ENCODE assay signal across 10 cellular contexts in genomic region chr17:18698473-18699103, GRCh38. TPM values are rescaled to one million over a fixed set of nuclear protein-coding genes. Genes with fewer than 3 reads are reported as not detected.
A peak's percentile ranks its signal among the peaks of the same experiment; 100 is the strongest.
DNase-seq lines count a peak whose midpoint lies in the region; ATAC-seq and TF ChIP-seq lines count a peak whose summit lies in the region.
"Not testable (repeated sequence)": the region's sequence is repeated elsewhere in the genome, so short reads cannot be mapped to it uniquely, and the experiment has no call there.
"Had no signal": no experiment of that assay in that cellular context is flagged by ENCODE, and none has a peak within 500 bp of the region (broad histone marks: within the 10 kb centered on the region; RNA-seq: fewer than 3 reads in every experiment).

No MANE protein-coding gene starts in this region.

- peak overlapping the region; percentile 78 for H3K27ac Mint-ChIP-seq in activated T-helper 17 cell treated with anti-CD3 and anti-CD28 coated beads, Interleukin-2, amount 50 U/mL, for 72 hours

- peak overlapping the region; percentile 98 for H2AFZ ChIP-seq in OCI-LY7 (ENCODE audit: low read length)

- H3K9me3 Mint-ChIP-seq in activated T-helper 17 cell treated with anti-CD3 and anti-CD28 coated beads, Interleukin-2, amount 50 U/mL, for 72 hours, result not testable (repeated sequence)

- not testable (repeated sequence) for H3K27ac ChIP-seq in OCI-LY7 (ENCODE audit: low read depth, low read length, poor library complexity, severe bottlenecking); sigmoid colon; aorta (ENCODE audit: low read depth in 1 of 2, low read length in 2 of 2)
- H3K27ac ChIP-seq in dorsolateral prefrontal cortex (peak overlapping the region in 41 of 59 donors; percentile 13 to 87 (median 69)), right atrium auricular region (peak overlapping the region; percentile 50 to 53)

- not testable (repeated sequence) for H3K36me3 ChIP-seq in OCI-LY7 (ENCODE audit: insufficient read depth, low read length); right atrium auricular region; mucosa of descending colon (ENCODE audit: low read depth); sigmoid colon; aorta (ENCODE audit: control insufficient read depth in 1 of 2, insufficient read depth in 2 of 2, low read length in 1 of 2)

- not testable (repeated sequence) for H3K4me1 Mint-ChIP-seq in activated T-helper 17 cell treated with anti-CD3 and anti-CD28 coated beads, Interleukin-2, amount 50 U/mL, for 72 hours

- ATAC-seq in activated T-helper 17 cell treated with anti-CD3 and anti-CD28 coated beads, Interleukin-2, amount 50 U/mL, for 72 hours (replicated peaks); aorta (ENCODE audit: low FRiP score): not testable (repeated sequence)
- ATAC-seq in mucosa of descending colon, result peak; percentile 13

- not testable (repeated sequence) for H3K4me1 ChIP-seq in OCI-LY7 (ENCODE audit: insufficient read depth, low read length, poor library complexity, severe bottlenecking); right atrium auricular region; mucosa of descending colon (ENCODE audit: low read depth); sigmoid colon; aorta (ENCODE audit: control insufficient read depth in 1 of 2, insufficient read depth in 2 of 2, low read length in 2 of 2)

- H3K27me3 Mint-ChIP-seq in activated T-helper 17 cell treated with anti-CD3 and anti-CD28 coated beads, Interleukin-2, amount 50 U/mL, for 72 hours, result not testable (repeated sequence)

- H3K4me2 ChIP-seq in OCI-LY7 (ENCODE audit: low read length), result peak overlapping the region; percentile 83

- intact Hi-C loops in OCI-LY7 (cut with micrococcal nuclease; ENCODE audit: unreplicated experiment); dorsolateral prefrontal cortex (cut with DNase I); mucosa of descending colon (cut with DNase I, micrococcal nuclease); sigmoid colon (cut with DNase I); aorta (cut with DNase I): not testable (repeated sequence)

- CTCF ChIA-PET in OCI-LY7 (lab: Charles Lee; ENCODE audit: unreplicated experiment), result not testable (repeated sequence)

- DNase-seq in GM12864 (ENCODE audit: low read depth); OCI-LY7 (ENCODE audit: low spot score); dorsolateral prefrontal cortex; right atrium auricular region (ENCODE audit: low spot score); mucosa of descending colon; sigmoid colon; aorta: not testable (repeated sequence)

- POLR2A ChIA-PET in OCI-LY7 (lab: Charles Lee), result not testable (repeated sequence)

- not testable (repeated sequence) for H3K36me3 Mint-ChIP-seq in activated T-helper 17 cell treated with anti-CD3 and anti-CD28 coated beads, Interleukin-2, amount 50 U/mL, for 72 hours (ENCODE audit: low read depth)

- not testable (repeated sequence) for TF ChIP-seq CTCF in GM12864 (IDR thresholded peaks at IDR 0.05; ENCODE audit: low read depth, low read length, missing control alignments); OCI-LY7 (conservative IDR thresholded peaks at IDR 0.05; ENCODE audit: low read length); dorsolateral prefrontal cortex (IDR thresholded peaks at IDR 0.05 in 54 of 56, conservative IDR thresholded peaks at IDR 0.05 in 2 of 56; ENCODE audit: low read depth in 1 of 56, partially characterized antibody in 56 of 56); right atrium auricular region (IDR thresholded peaks at IDR 0.05); mucosa of descending colon (IDR thresholded peaks at IDR 0.05); sigmoid colon (IDR thresholded peaks at IDR 0.05)

- H3K9me2 ChIP-seq in OCI-LY7 (ENCODE audit: insufficient read depth, low read length), result not testable (repeated sequence)

- WGBS in sigmoid colon, 2 donors, result 38 to 57% methylated on average over 8 of the region's 8 CpGs
- WGBS in aorta, 2 donors, result 55 to 56% methylated on average over 8 of the region's 8 CpGs

- not testable (repeated sequence) for H3K27me3 ChIP-seq in dorsolateral prefrontal cortex; right atrium auricular region; sigmoid colon; aorta (ENCODE audit: control insufficient read depth in 1 of 2, insufficient read depth in 2 of 2, low read length in 1 of 2)

- not testable (repeated sequence) for TF ChIP-seq POLR2A in sigmoid colon (IDR thresholded peaks at IDR 0.05)

- H3K4me3 ChIP-seq in GM12864 (ENCODE audit: low read depth, low read length) (peak overlapping the region; percentile 62), OCI-LY7 (ENCODE audit: low read depth, low read length, poor library complexity, severe bottlenecking) (peak overlapping the region; percentile 73), dorsolateral prefrontal cortex (peak overlapping the region; percentile 30 to 85 (median 68)), right atrium auricular region (peak overlapping the region; percentile 42 to 55), sigmoid colon (peak overlapping the region in 3 of 4 donors; percentile 40 to 60 (median 53)), aorta (ENCODE audit: low read length in 2 of 2) (peak overlapping the region; percentile 45 to 71)
- H3K4me3 ChIP-seq in mucosa of descending colon, result not testable (repeated sequence)

- not testable (repeated sequence) for TF ChIP-seq EP300 in sigmoid colon (IDR thresholded peaks at IDR 0.05)

- not testable (repeated sequence) for H3K79me2 ChIP-seq in OCI-LY7 (ENCODE audit: insufficient read depth, low read depth, low read length)

- not testable (repeated sequence) for H4K20me1 ChIP-seq in OCI-LY7 (ENCODE audit: insufficient read depth, low read length)

- not testable (repeated sequence) for H3K9me3 ChIP-seq in OCI-LY7 (ENCODE audit: low read length); right atrium auricular region; mucosa of descending colon; sigmoid colon; aorta (ENCODE audit: control insufficient read depth, low read length)

- H3K4me3 Mint-ChIP-seq in activated T-helper 17 cell treated with anti-CD3 and anti-CD28 coated beads, Interleukin-2, amount 50 U/mL, for 72 hours, result peak overlapping the region; percentile 89

- BruUV-seq in OCI-LY7 (replicated peaks; lab: Mats Ljungman, UMichigan), result not testable (repeated sequence)

RNA-seq across cellular contexts. Expression of gene FOXO3B, which starts 16.5 kb away (rescaled TPM):
- total RNA-seq in OCI-LY7 (2014; rRNA removed; shearing (Covaris generic)), result 0.70 and 1.7 TPM in 2 replicates
- total RNA-seq in OCI-LY7 (2022) (0.98 and 1.2 TPM in 2 replicates), dorsolateral prefrontal cortex (10 to 100 TPM in 2 of 120 experiments, 1 to 10 TPM in 118; 2.6 to 10.7 (median 5.3) TPM), right atrium auricular region (1 to 10 TPM; 4.7 to 8.5 TPM), mucosa of descending colon (1 to 10 TPM; 1.9 to 5.0 (median 2.0) TPM), sigmoid colon (10 to 100 TPM in 1 of 4 donors, 1 to 10 TPM in 3; 5.7 to 10.2 (median 7.8) TPM), aorta (1 to 10 TPM; 3.5 to 5.2 TPM)
- total RNA-seq in activated T-helper 17 cell treated with anti-CD3 and anti-CD28 coated beads, Interleukin-2, amount 50 U/mL, for 72 hours, result 1 to 10 TPM; 4.4 to 7.7 TPM
- polyA plus RNA-seq in sigmoid colon (1 to 10 TPM in 1 of 3 donors, not detected in 2; 1.7 TPM), aorta (under 1 TPM in 1 of 2 donors, not detected in 1; 0.95 TPM)

RNA-seq across cellular contexts. Expression of gene FBXW10, which starts 45.3 kb away (rescaled TPM):
- not detected in 2 replicates for total RNA-seq in OCI-LY7 (2014; rRNA removed; shearing (Covaris generic))
- not detected in 2 replicates for total RNA-seq in OCI-LY7 (2022)
- under 1 TPM in 1 of 2 donors, not detected in 1; 0.78 TPM for total RNA-seq in activated T-helper 17 cell treated with anti-CD3 and anti-CD28 coated beads, Interleukin-2, amount 50 U/mL, for 72 hours
- 10 to 100 TPM in 1 of 120 experiments, 1 to 10 TPM in 1, under 1 TPM in 96, not detected in 22; 0.14 to 10.5 (median 0.34) TPM for total RNA-seq in dorsolateral prefrontal cortex
- not detected for total RNA-seq in right atrium auricular region
- not detected for total RNA-seq in mucosa of descending colon
- total RNA-seq in sigmoid colon, result under 1 TPM in 2 of 4 donors, not detected in 2; 0.28 to 0.33 TPM
- polyA plus RNA-seq in sigmoid colon, result under 1 TPM in 1 of 3 donors, not detected in 2; 0.03 TPM
- total RNA-seq in aorta, result under 1 TPM in 1 of 2 donors, not detected in 1; 0.12 TPM
- under 1 TPM in 1 of 2 donors, not detected in 1; 0.31 TPM for polyA plus RNA-seq in aorta

RNA-seq across cellular contexts. Expression of gene TBC1D28, which starts 54.4 kb away (rescaled TPM):
- 0.05 TPM in 1 of 2 replicates, not detected in the other for total RNA-seq in OCI-LY7 (2014; rRNA removed; shearing (Covaris generic))
- total RNA-seq in OCI-LY7 (2022) (not detected in 2 replicates), dorsolateral prefrontal cortex (1 to 10 TPM in 22 of 120 experiments, under 1 TPM in 35, not detected in 63; 0.14 to 3.4 (median 0.73) TPM), right atrium auricular region (not detected), mucosa of descending colon (not detected), sigmoid colon (under 1 TPM in 1 of 4 donors, not detected in 3; 0.27 TPM), aorta (not detected)
- not detected for total RNA-seq in activated T-helper 17 cell treated with anti-CD3 and anti-CD28 coated beads, Interleukin-2, amount 50 U/mL, for 72 hours
- polyA plus RNA-seq in sigmoid colon (not detected), aorta (not detected)
- total RNA-seq: myocyte had no signal
- polyA plus RNA-seq: adipose tissue had no signal
